ENCODE assay signal across 10 cellular contexts in the genomic region with DNA sequence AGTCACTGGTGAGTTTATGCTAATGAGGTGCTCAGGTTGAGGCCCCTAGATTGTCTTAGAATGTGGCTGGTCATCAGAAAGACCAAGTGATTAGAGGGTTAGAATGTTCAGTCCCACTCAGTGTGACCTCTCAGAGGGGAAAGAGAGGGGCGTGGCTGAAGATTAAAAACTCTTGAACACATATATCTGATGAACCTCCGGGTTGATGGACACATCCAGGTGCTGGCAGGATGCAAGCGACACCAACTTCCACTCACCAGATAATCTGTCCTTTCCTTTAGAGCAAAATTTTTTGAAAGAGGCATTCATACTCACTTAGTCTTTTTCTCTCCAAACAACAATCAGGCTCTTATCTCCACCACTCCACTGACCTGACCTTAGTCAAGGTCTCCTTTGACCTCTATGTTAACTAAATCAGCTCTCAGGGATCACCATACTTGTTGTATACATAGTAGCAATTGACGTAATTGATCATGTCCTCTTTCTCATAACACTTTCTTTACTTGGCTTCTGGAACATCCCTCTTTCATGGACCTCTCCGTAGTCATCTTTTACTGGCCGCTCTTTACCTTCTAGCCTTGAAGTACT. TPM values are rescaled to one million over a fixed set of nuclear protein-coding genes. Genes with fewer than 3 reads are reported as not detected.
"Had no signal": no experiment of that assay in that cellular context is flagged by ENCODE, and none has a peak within 500 bp of the region (broad histone marks: within the 10 kb centered on the region; RNA-seq: fewer than 3 reads in every experiment).

No MANE protein-coding gene starts in this region.

- ATAC-seq: HCT116 had no signal

- H3K9ac ChIP-seq: GM23248 had no signal

- H3K36me3 ChIP-seq: HAP-1 had no signal

- H3K27ac ChIP-seq: GM23248, HL-60 had no signal

- H3K9me3 ChIP-seq: HAP-1 had no signal

- H3K4me3 ChIP-seq: GM23248, HAP-1 had no signal

- H3K4me1 ChIP-seq: HAP-1 had no signal

- FAIRE-seq: HTR-8/SVneo had no signal

- DNase-seq: GM23248, GOT3, H7, HFFc6, KG1 had no signal

- H2AFZ ChIP-seq: GM23248 had no signal

RNA-seq across cellular contexts. Expression of a gene that starts 14.2 kb away (rescaled TPM):
- total RNA-seq: GM23248 had no signal
- polyA plus RNA-seq: GM23248, IgD-negative memory B cell had no signal

RNA-seq across cellular contexts. Expression of a gene that starts 40.8 kb away (rescaled TPM):
- polyA plus RNA-seq: IgD-negative memory B cell had no signal
